8 cellular contexts compared by ENCODE assay signal in genomic region chr16:66928702-66929388, GRCh38. TPM values are rescaled to one million over a fixed set of nuclear protein-coding genes. Genes with fewer than 3 reads are reported as not detected.
DNase-seq lines count a peak whose midpoint lies in the region; ATAC-seq and TF ChIP-seq lines count a peak whose summit lies in the region.

No MANE protein-coding gene starts in this region.

- POLR2A ChIA-PET in A673 (lab: Charles Lee; ENCODE audit: low non-redundant PET), result no interaction called here

- in situ Hi-C loops in GM13977 (cut with MboI; ENCODE audit: low pct_unique_long_range_greater_than_20kb, low sequenced_read_pairs, unreplicated experiment), result no loop called here

- TF ChIP-seq CTCF in A673 (conservative IDR thresholded peaks at IDR 0.05; ENCODE audit: low read depth, low read length), result peak; percentile 71
- TF ChIP-seq CTCF in GM13977 (IDR thresholded peaks at IDR 0.05; ENCODE audit: extremely low read depth, insufficient read depth, missing control alignments), result peak; percentile 53
- TF ChIP-seq CTCF in foreskin fibroblast (IDR thresholded peaks at IDR 0.05; ENCODE audit: low read depth, low read length), result peak; percentile 48
- no peak for TF ChIP-seq CTCF in prostate gland (IDR thresholded peaks at IDR 0.05)
- peak in 3 of 7 experiments; percentile 9 to 17 (median 13) for TF ChIP-seq CTCF in body of pancreas (IDR thresholded peaks at IDR 0.05)

- H3K36me3 ChIP-seq in A673 (ENCODE audit: insufficient read depth, low read length, poor library complexity, severe bottlenecking) (no peaks in the 10 kb centered on the region), prostate gland (no peaks in the 10 kb centered on the region), body of pancreas (replicated peaks in 1 of 2; ENCODE audit: insufficient read depth in 1 of 2, low read depth in 2 of 2) (no peaks in the 10 kb centered on the region)

- WGBS in prostate gland, result 69% methylated on average over 10 of the region's 10 CpGs
- 70 to 74% methylated on average over 10 of the region's 10 CpGs for WGBS in body of pancreas, 2 donors

- H3K4me3 ChIP-seq in A673 (ENCODE audit: low read depth, low read length, poor library complexity, severe bottlenecking) (no peak overlapping the region), foreskin fibroblast (ENCODE audit: low read depth in 1 of 2, low read length in 2 of 2) (no peak overlapping the region), prostate gland (no peak overlapping the region), body of pancreas (no peak overlapping the region)

- peak; percentile 51 for DNase-seq in A673 (ENCODE audit: low spot score)
- no peak for DNase-seq in GM13977 (ENCODE audit: low spot score)
- DNase-seq in UCSD-AML1 (lab: John Stamatoyannopoulos, UW; ENCODE audit: unreplicated experiment), result peak; percentile 53
- DNase-seq in foreskin fibroblast, result peak in 1 of 2 donors; percentile 63
- DNase-seq in prostate gland (ENCODE audit: low spot score), result no peak
- no peak for DNase-seq in body of pancreas
- no peak for DNase-seq in SHP77 (lab: John Stamatoyannopoulos, UW)

- H3K27me3 ChIP-seq in A673 (replicated peaks; ENCODE audit: insufficient read depth, low read depth, low read length, poor library complexity) (peaks cover 24% of the 10 kb centered on the region), prostate gland (replicated peaks; ENCODE audit: insufficient read depth) (no peaks in the 10 kb centered on the region), body of pancreas (peaks cover 0 to 11% of the 10 kb centered on the region in 2 donors)

- TF ChIP-seq POLR2A in prostate gland (IDR thresholded peaks at IDR 0.05), result no peak
- TF ChIP-seq POLR2A in body of pancreas (IDR thresholded peaks at IDR 0.05), result no peak

- H3K9me3 ChIP-seq in A673 (ENCODE audit: low read depth, low read length, poor library complexity, severe bottlenecking), result no peaks in the 10 kb centered on the region
- H3K9me3 ChIP-seq in prostate gland, result no peaks in the 10 kb centered on the region
- H3K9me3 ChIP-seq in body of pancreas, result no peaks in the 10 kb centered on the region

- CTCF ChIA-PET in A673 (lab: Charles Lee), result interaction anchor here (0.6 to 1.1 kb wide), 9 partner anchors 9 to 521 kb away, joined by 3 to 11 read pairs (median 3); partner anchors contain the start of gene PDP2

- intact Hi-C loops in A673 (cut with micrococcal nuclease; ENCODE audit: unreplicated experiment), result loop anchor here (1.0 kb wide), 1 partner anchor 34 kb away; no protein-coding TSS in a partner anchor
- intact Hi-C loops in prostate gland (cut with DNase I), result no loop called here
- intact Hi-C loops in body of pancreas (cut with DNase I), result no loop called here

- H3K27ac ChIP-seq in A673 (ENCODE audit: low read depth, low read length, poor library complexity, severe bottlenecking) (no peak overlapping the region), prostate gland (no peak overlapping the region), body of pancreas (no peak overlapping the region)

- H3K4me1 ChIP-seq in A673 (ENCODE audit: insufficient read depth, low read length, poor library complexity, severe bottlenecking), result peaks cover 13% of the 10 kb centered on the region
- peaks cover 18% of the 10 kb centered on the region for H3K4me1 ChIP-seq in prostate gland (replicated peaks)
- H3K4me1 ChIP-seq in body of pancreas, result peaks cover 35% of the 10 kb centered on the region

- ATAC-seq in body of pancreas, result no peak
- no peak for ATAC-seq in HG03378 (IDR thresholded peaks at IDR 0.05; ENCODE audit: unreplicated experiment)

- no TSS peak for BruUV-seq in A673 (replicated peaks; lab: Mats Ljungman, UMichigan)

RNA-seq across cellular contexts. Expression of gene RRAD, which starts 3.5 kb away (rescaled TPM):
- 0.19 and 0.28 TPM in 2 replicates for total RNA-seq in A673 (2021)
- total RNA-seq in prostate gland, result 10 to 100 TPM; 17.0 to 37.0 TPM
- 1 to 10 TPM in 1 of 2 donors, not detected in 1; 8.3 TPM for total RNA-seq in body of pancreas

RNA-seq across cellular contexts. Expression of gene CIAO2B, which starts 5.4 kb away (rescaled TPM):
- 97.4 and 108 TPM in 2 replicates for total RNA-seq in A673 (2021)
- total RNA-seq in prostate gland, result 100 to 1,000 TPM in 1 of 2 donors, 10 to 100 TPM in 1; 80.2 to 159 TPM
- total RNA-seq in body of pancreas, result 10 to 100 TPM in 1 of 2 donors, 1 to 10 TPM in 1; 7.6 to 15.3 TPM

RNA-seq across cellular contexts. Expression of gene CES2, which starts 6.5 kb away (rescaled TPM):
- total RNA-seq in A673 (2021), result 37.6 and 39.8 TPM in 2 replicates
- total RNA-seq in prostate gland, result 10 to 100 TPM; 36.3 to 61.5 TPM
- 10 to 100 TPM; 24.9 to 29.3 TPM for total RNA-seq in body of pancreas

RNA-seq across cellular contexts. Expression of gene CDH16, which starts 10.2 kb away (rescaled TPM):
- total RNA-seq in A673 (2021) (not detected in 2 replicates), prostate gland (not detected), body of pancreas (not detected)

RNA-seq across cellular contexts. Expression of gene CES3, which starts 32.2 kb away (rescaled TPM):
- total RNA-seq in A673 (2021), result 3.0 and 3.9 TPM in 2 replicates
- total RNA-seq in prostate gland, result under 1 TPM; 0.36 to 0.80 TPM
- total RNA-seq in body of pancreas, result 1 to 10 TPM; 5.2 to 5.6 TPM

Comparison
In these comparisons a context has a peak if more than half of its experiments do, and no peak if none do; other contexts are left out.
1. DNase-seq: peak in A673 (single experiment) and UCSD-AML1 (single experiment); none in GM13977 (single experiment), prostate gland (single experiment), body of pancreas (0 of 4) and SHP77 (0 of 2).
2. CTCF ChIP-seq: peak in A673 (single experiment), GM13977 (single experiment) and foreskin fibroblast (single experiment); none in prostate gland (0 of 4).